In the genomic region with DNA sequence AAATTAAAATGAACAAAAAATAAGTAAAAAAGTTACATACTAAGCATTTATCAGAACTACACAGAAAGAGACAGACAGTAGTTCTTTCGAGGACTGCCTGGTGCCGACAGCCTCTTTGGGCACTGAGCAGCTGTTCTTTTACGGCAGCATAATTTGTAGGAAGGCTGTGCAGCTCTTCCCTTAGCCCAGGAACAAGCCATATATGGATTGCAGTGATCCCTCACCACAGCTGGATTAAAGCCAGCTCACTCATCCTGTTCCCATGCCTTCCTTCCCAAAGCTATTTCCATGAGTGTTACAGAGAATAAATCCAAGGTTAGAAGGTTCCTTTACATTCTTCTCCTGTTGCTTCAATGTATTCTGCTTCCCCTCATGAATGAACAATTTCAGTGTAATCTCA, we compare ENCODE assay signal across 9 cellular contexts.
DNase-seq lines count a peak whose midpoint lies in the region; ATAC-seq and TF ChIP-seq lines count a peak whose summit lies in the region.
"Had no signal": no experiment of that assay in that cellular context is flagged by ENCODE, and none has a peak within 500 bp of the region (broad histone marks: within the 10 kb centered on the region; RNA-seq: fewer than 3 reads in every experiment).

No MANE protein-coding gene starts in this region.

- no peaks in the 10 kb centered on the region for H3K27me3 ChIP-seq in testis
- H3K27me3 ChIP-seq: upper lobe of left lung had no signal

- intact Hi-C loops in left ventricle myocardium superior (cut with micrococcal nuclease) = no loop called here
- intact Hi-C loops in testis (cut with DNase I; ENCODE audit: low total_unique reads) = no loop called here

- H3K9me3 ChIP-seq in SK-N-MC (ENCODE audit: low read depth, low read length) (no peaks in the 10 kb centered on the region), testis (no peaks in the 10 kb centered on the region)
- H3K9me3 ChIP-seq: upper lobe of left lung had no signal

- peaks cover 27% of the 10 kb centered on the region for H3K36me3 Mint-ChIP-seq in activated naive CD4-positive, alpha-beta T cell treated with anti-CD3 and anti-CD28 coated beads, Interleukin-2, amount 10 ng/mL, durations not matched to agents 7 days and 5 days

- ATAC-seq in left ventricle myocardium superior = peak; percentile 93

- H3K4me1 ChIP-seq in testis = no peaks in the 10 kb centered on the region

- no peak overlapping the region for H3K27ac ChIP-seq in SK-N-MC
- H3K27ac ChIP-seq in testis = peak overlapping the region in 1 of 2 donors; percentile 59
- H3K27ac ChIP-seq: upper lobe of left lung had no signal

- WGBS in testis, 2 donors = 36 to 41% methylated on average over 3 of the region's 3 CpGs

- H3K9me3 Mint-ChIP-seq in activated naive CD4-positive, alpha-beta T cell treated with anti-CD3 and anti-CD28 coated beads, Interleukin-2, amount 10 ng/mL, durations not matched to agents 7 days and 5 days = no peaks in the 10 kb centered on the region

- no peak for TF ChIP-seq CTCF in testis (IDR thresholded peaks at IDR 0.05)

- no peak overlapping the region for H3K9ac ChIP-seq in SK-N-MC (ENCODE audit: insufficient read length)

- H3K4me3 ChIP-seq in SK-N-MC (no peak overlapping the region), testis (no peak overlapping the region)
- H3K4me3 ChIP-seq: upper lobe of left lung had no signal

- peaks cover 2% of the 10 kb centered on the region for H3K4me1 Mint-ChIP-seq in activated naive CD4-positive, alpha-beta T cell treated with anti-CD3 and anti-CD28 coated beads, Interleukin-2, amount 10 ng/mL, durations not matched to agents 7 days and 5 days

- CTCF ChIA-PET in activated naive CD4-positive, alpha-beta T cell treated with anti-CD3 and anti-CD28 coated beads, Interleukin-2, amount 10 ng/mL, durations not matched to agents 7 days and 5 days (lab: Charles Lee) = interaction anchor here (1.5 kb wide), 1 partner anchor 19 kb away, joined by 4 read pairs; no protein-coding TSS in a partner anchor

- H3K4me3 Mint-ChIP-seq in activated naive CD4-positive, alpha-beta T cell treated with anti-CD3 and anti-CD28 coated beads, Interleukin-2, amount 10 ng/mL, durations not matched to agents 7 days and 5 days = no peak overlapping the region

- H3K36me3 ChIP-seq in SK-N-MC (ENCODE audit: insufficient read depth, low read length) = no peaks in the 10 kb centered on the region
- H3K36me3 ChIP-seq in testis (ENCODE audit: low read depth, missing control alignments) = no peaks in the 10 kb centered on the region

- no peak for TF ChIP-seq POLR2A in testis (IDR thresholded peaks at IDR 0.05)

- H3K27me3 Mint-ChIP-seq in activated naive CD4-positive, alpha-beta T cell treated with anti-CD3 and anti-CD28 coated beads, Interleukin-2, amount 10 ng/mL, durations not matched to agents 7 days and 5 days = no peaks in the 10 kb centered on the region

- peak; percentile 74 for DNase-seq in HS-5 (ENCODE audit: low read depth)
- DNase-seq in SK-N-MC (ENCODE audit: low read depth, low spot score) = peak; percentile 37
- peak; percentile 49 for DNase-seq in left ventricle myocardium superior
- DNase-seq in testis = peak; percentile 69
- no peak for DNase-seq in activated naive CD4-positive, alpha-beta T cell treated with anti-CD3 and anti-CD28 coated beads, Interleukin-2, amount 10 ng/mL, durations not matched to agents 7 days and 5 days
- DNase-seq in iPS-NIHi7 (ENCODE audit: extremely low spot score) = no peak
- no peak for DNase-seq in NCI-H146 treated with DMSO at 0.1 percent for 48 hours (lab: John Stamatoyannopoulos, UW; ENCODE audit: unreplicated experiment)
- DNase-seq in activated CD8-positive, alpha-beta memory T cell treated with anti-CD3 and anti-CD28 coated beads, Interleukin-2, amount 50 U/mL, for 4 hours = no peak
- DNase-seq: upper lobe of left lung had no signal

- no peak overlapping the region for H3K27ac Mint-ChIP-seq in activated naive CD4-positive, alpha-beta T cell treated with anti-CD3 and anti-CD28 coated beads, Interleukin-2, amount 10 ng/mL, durations not matched to agents 7 days and 5 days

Comparison
In these comparisons a context has a peak if more than half of its experiments do, and no peak if none do; other contexts are left out.
1. DNase-seq: peak in HS-5 (single experiment), SK-N-MC (single experiment), left ventricle myocardium superior (single experiment) and testis (single experiment); none in activated naive CD4-positive, alpha-beta T cell treated with anti-CD3 and anti-CD28 coated beads, Interleukin-2, amount 10 ng/mL, durations not matched to agents 7 days and 5 days (single experiment), iPS-NIHi7 (single experiment), NCI-H146 treated with DMSO at 0.1 percent for 48 hours (single experiment) and activated CD8-positive, alpha-beta memory T cell treated with anti-CD3 and anti-CD28 coated beads, Interleukin-2, amount 50 U/mL, for 4 hours (single experiment).